9 cellular contexts compared by ENCODE assay signal in genomic region chr15:79311901-79312553, GRCh38. TPM values are rescaled to one million over a fixed set of nuclear protein-coding genes. Genes with fewer than 3 reads are reported as not detected.
A peak's percentile ranks its signal among the peaks of the same experiment; 100 is the strongest.
DNase-seq lines count a peak whose midpoint lies in the region; ATAC-seq, FAIRE-seq and TF ChIP-seq lines count a peak whose summit lies in the region.
"Had no signal": no experiment of that assay in that cellular context is flagged by ENCODE, and none has a peak within 500 bp of the region (broad histone marks: within the 10 kb centered on the region; RNA-seq: fewer than 3 reads in every experiment).

No MANE protein-coding gene starts in this region.

- H3K27ac Mint-ChIP-seq in astrocyte (ENCODE audit: unreplicated experiment), result peak overlapping the region; percentile 53

- no peaks in the 10 kb centered on the region for H3K9me3 Mint-ChIP-seq in astrocyte (ENCODE audit: unreplicated experiment)

- peaks cover 12% of the 10 kb centered on the region for H3K4me1 Mint-ChIP-seq in astrocyte (ENCODE audit: low read depth, unreplicated experiment)

- CTCF ChIA-PET in A549 (lab: Yijun Ruan, JAX) (interaction anchor here (1.3 to 1.6 kb wide), 5 partner anchors 11 to 69 kb away, joined by 3 to 8 read pairs (median 5); no protein-coding TSS in a partner anchor), HEK293T (lab: Yijun Ruan, JAX) (no interaction called here)

- H3K27ac ChIP-seq in A549, result peak overlapping the region; percentile 87 to 91
- H3K27ac ChIP-seq in astrocyte (ENCODE audit: low read depth, low read length), result no peak overlapping the region
- no peak overlapping the region for H3K27ac ChIP-seq in lower lobe of right lung

- peak in 1 of 2 experiments; percentile 5; a peak in 3 of 6 replicates for ATAC-seq in A549
- ATAC-seq in lower lobe of right lung, result no peak
- ATAC-seq in GM21381 (IDR thresholded peaks at IDR 0.05; ENCODE audit: unreplicated experiment), result no peak

- WGBS in A549 (ENCODE audit: missing lambda C conversion rate), result 58% methylated on average over 8 of the region's 8 CpGs

- POLR2A ChIA-PET in A549 (lab: Yijun Ruan, JAX), result no interaction called here
- POLR2A ChIA-PET in HEK293T (lab: Yijun Ruan, JAX), result no interaction called here

- DNase-seq in A549 (ENCODE audit: low read depth in 1 of 2, low spot score in 1 of 2) (no peak), HEK293T (ENCODE audit: extremely low spot score) (peak; percentile 12), astrocyte (ENCODE audit: low read depth) (no peak), lower lobe of right lung (no peak), DMS153 (lab: John Stamatoyannopoulos, UW) (no peak), RCC 7860 (ENCODE audit: low spot score) (no peak), GM12891 (ENCODE audit: insufficient read length, low spot score) (no peak)

- H2AFZ ChIP-seq in astrocyte (ENCODE audit: low read depth, low read length), result peak overlapping the region; percentile 97

- H3K9ac ChIP-seq in astrocyte (ENCODE audit: low read length), result peak overlapping the region; percentile 95

- H3K4me3 ChIP-seq in A549 (peak overlapping the region; percentile 73), astrocyte (ENCODE audit: insufficient read depth, low read depth, low read length) (peak overlapping the region; percentile 95), lower lobe of right lung (peak overlapping the region; percentile 80)

- intact Hi-C loops in lower lobe of right lung (cut with DNase I), result no loop called here

- H3K36me3 ChIP-seq in astrocyte (ENCODE audit: insufficient read depth, low read length), result peaks cover 32% of the 10 kb centered on the region
- H3K36me3 ChIP-seq in lower lobe of right lung, result peaks cover 38% of the 10 kb centered on the region

- FAIRE-seq in A549 (lab: Jason Lieb, UNC) (no peak), astrocyte (lab: Jason Lieb, UNC) (no peak), RCC 7860 (lab: Jason Lieb, UNC) (no peak), GM12891 (lab: Jason Lieb, UNC) (no peak)
- FAIRE-seq: colon had no signal

- no peak for TF ChIP-seq POLR2A in A549 (IDR thresholded peaks at IDR 0.05; ENCODE audit: low read length)
- TF ChIP-seq POLR2A in GM12891 (IDR thresholded peaks at IDR 0.05; ENCODE audit: low read depth, low read length), result no peak

- TF ChIP-seq RAD21 in A549 (conservative IDR thresholded peaks at IDR 0.05 in 1 of 2, IDR thresholded peaks at IDR 0.05 in 1 of 2), result no peak

- H4K20me1 ChIP-seq in astrocyte (ENCODE audit: insufficient read depth, low read length), result peaks cover 51% of the 10 kb centered on the region

- H3K27me3 ChIP-seq in astrocyte (ENCODE audit: insufficient read depth, low read length), result peaks cover 15% of the 10 kb centered on the region
- H3K27me3 ChIP-seq in lower lobe of right lung (ENCODE audit: low read depth), result no peaks in the 10 kb centered on the region

- peaks cover 27% of the 10 kb centered on the region for H3K36me3 Mint-ChIP-seq in astrocyte (ENCODE audit: low read depth, unreplicated experiment)

- H3K9me3 ChIP-seq in A549 (no peaks in the 10 kb centered on the region), astrocyte (ENCODE audit: insufficient read depth, low read depth, low read length) (no peaks in the 10 kb centered on the region), lower lobe of right lung (no peaks in the 10 kb centered on the region)

- no peak for TF ChIP-seq CTCF in A549 (IDR thresholded peaks at IDR 0.05)
- TF ChIP-seq CTCF in astrocyte (IDR thresholded peaks at IDR 0.05; ENCODE audit: insufficient read depth, low read depth, low read length), result no peak
- no peak for TF ChIP-seq CTCF in lower lobe of right lung (IDR thresholded peaks at IDR 0.05)

- H3K4me1 ChIP-seq in A549 (peaks cover 16% of the 10 kb centered on the region), astrocyte (ENCODE audit: insufficient read depth, low read length) (peaks cover 13% of the 10 kb centered on the region), lower lobe of right lung (peaks cover 18% of the 10 kb centered on the region)

- H3K4me2 ChIP-seq in A549 (peak overlapping the region; percentile 64), astrocyte (ENCODE audit: low read length) (peak overlapping the region; percentile 95)

- peaks cover 19% of the 10 kb centered on the region for H3K27me3 Mint-ChIP-seq in astrocyte (ENCODE audit: low read depth, unreplicated experiment)

- TF ChIP-seq EP300 in A549 (IDR thresholded peaks at IDR 0.05), result no peak

- H3K79me2 ChIP-seq in astrocyte (ENCODE audit: insufficient read depth, low read length), result peaks cover 56% of the 10 kb centered on the region

- peak overlapping the region; percentile 96 for H3K4me3 Mint-ChIP-seq in astrocyte (ENCODE audit: unreplicated experiment)

TF ChIP-seq in A549, 52 proteins besides CTCF, POLR2A, EP300 and RAD21 (continues in another document):
- TF ChIP-seq, protein P1, sequence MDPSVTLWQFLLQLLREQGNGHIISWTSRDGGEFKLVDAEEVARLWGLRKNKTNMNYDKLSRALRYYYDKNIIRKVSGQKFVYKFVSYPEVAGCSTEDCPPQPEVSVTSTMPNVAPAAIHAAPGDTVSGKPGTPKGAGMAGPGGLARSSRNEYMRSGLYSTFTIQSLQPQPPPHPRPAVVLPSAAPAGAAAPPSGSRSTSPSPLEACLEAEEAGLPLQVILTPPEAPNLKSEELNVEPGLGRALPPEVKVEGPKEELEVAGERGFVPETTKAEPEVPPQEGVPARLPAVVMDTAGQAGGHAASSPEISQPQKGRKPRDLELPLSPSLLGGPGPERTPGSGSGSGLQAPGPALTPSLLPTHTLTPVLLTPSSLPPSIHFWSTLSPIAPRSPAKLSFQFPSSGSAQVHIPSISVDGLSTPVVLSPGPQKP (IDR thresholded peaks at IDR 0.05; ENCODE audit: low read depth, low read length), result no peak
- TF ChIP-seq, protein P2, sequence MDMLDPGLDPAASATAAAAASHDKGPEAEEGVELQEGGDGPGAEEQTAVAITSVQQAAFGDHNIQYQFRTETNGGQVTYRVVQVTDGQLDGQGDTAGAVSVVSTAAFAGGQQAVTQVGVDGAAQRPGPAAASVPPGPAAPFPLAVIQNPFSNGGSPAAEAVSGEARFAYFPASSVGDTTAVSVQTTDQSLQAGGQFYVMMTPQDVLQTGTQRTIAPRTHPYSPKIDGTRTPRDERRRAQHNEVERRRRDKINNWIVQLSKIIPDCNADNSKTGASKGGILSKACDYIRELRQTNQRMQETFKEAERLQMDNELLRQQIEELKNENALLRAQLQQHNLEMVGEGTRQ (IDR thresholded peaks at IDR 0.05), result no peak
- no peak for TF ChIP-seq JUN (IDR thresholded peaks at IDR 0.05)

TF ChIP-seq in HEK293T, 16 proteins besides CTCF, POLR2A, EP300 and RAD21:
- TF ChIP-seq FOXM1 (IDR thresholded peaks at IDR 0.05; ENCODE audit: borderline replicate concordance), result no peak
- TF ChIP-seq BHLHE40 (IDR thresholded peaks at IDR 0.05; ENCODE audit: borderline replicate concordance), result no peak

TF ChIP-seq in GM12891, 5 proteins besides CTCF, POLR2A, EP300 and RAD21:
- TF ChIP-seq POU2F2 (IDR thresholded peaks at IDR 0.05; ENCODE audit: low read depth, low read length) (no peak), TAF1 (IDR thresholded peaks at IDR 0.05; ENCODE audit: low read depth, low read length) (no peak), SPI1 (IDR thresholded peaks at IDR 0.05; ENCODE audit: low read depth, low read length) (no peak), PAX5 (IDR thresholded peaks at IDR 0.05; ENCODE audit: insufficient read depth, low read length, severe bottlenecking) (no peak), POLR2AphosphoS5 (IDR thresholded peaks at IDR 0.05; ENCODE audit: low read depth, low read length) (no peak)

RNA-seq across cellular contexts. Expression of gene TMED3, which starts 1.1 kb away (rescaled TPM):
- polyA plus RNA-seq in A549 (2011; rRNA removed), result 202 and 220 TPM in 2 replicates
- polyA plus RNA-seq in A549 (2012; cell fraction: cytosol; rRNA removed), result 221 and 267 TPM in 2 replicates
- polyA plus RNA-seq in A549 (2012; cell fraction: nucleus; rRNA removed), result 173 and 184 TPM in 2 replicates
- 144 to 149 TPM (median 149 TPM) in 3 replicates for polyA plus RNA-seq in A549 (2017; fragmentation: RNase III; extraction: RNeasy Plus Mini Kit Qiagen cat#74134 plus additional on column Dnase treatment)
- 119 and 144 TPM in 2 replicates for polyA minus RNA-seq in A549 (2011; rRNA and poly(A)+ RNA removed)
- 126 and 135 TPM in 2 replicates for total RNA-seq in astrocyte
- total RNA-seq in lower lobe of right lung, result 45.2 TPM
- 51.1 TPM for polyA plus RNA-seq in GM12891 (2012; ENCODE audit: low read depth, missing spikeins)

RNA-seq across cellular contexts. Expression of gene ANKRD34C, which starts 29.5 kb away (rescaled TPM):
- not detected in 2 replicates for polyA plus RNA-seq in A549 (2011; rRNA removed)
- not detected in 2 replicates for polyA plus RNA-seq in A549 (2012; cell fraction: cytosol; rRNA removed)
- polyA plus RNA-seq in A549 (2012; cell fraction: nucleus; rRNA removed), result not detected in 2 replicates
- not detected in 3 replicates for polyA plus RNA-seq in A549 (2017; fragmentation: RNase III; extraction: RNeasy Plus Mini Kit Qiagen cat#74134 plus additional on column Dnase treatment)
- polyA minus RNA-seq in A549 (2011; rRNA and poly(A)+ RNA removed), result not detected in 2 replicates
- total RNA-seq in astrocyte, result 0.05 TPM in 1 of 2 replicates, not detected in the other
- not detected for total RNA-seq in lower lobe of right lung
- polyA plus RNA-seq in GM12891 (2012; ENCODE audit: low read depth, missing spikeins), result not detected

Comparison
In these comparisons a context has a peak if more than half of its experiments do, and no peak if none do; other contexts are left out.
1. H3K27ac ChIP-seq: peak in A549 (2 of 2); none in astrocyte (single experiment) and lower lobe of right lung (single experiment).
2. Peak in every context shown above with its lines, with median percentiles within 50 percentile points of each other: H3K4me3 ChIP-seq.